Comparison of ENCODE assay signal across 6 cellular contexts in genomic region chr6:168991695-168992094, GRCh38.
DNase-seq lines count a peak whose midpoint lies in the region; ATAC-seq, FAIRE-seq and TF ChIP-seq lines count a peak whose summit lies in the region.
"Not testable (repeated sequence)": the region's sequence is repeated elsewhere in the genome, so short reads cannot be mapped to it uniquely, and the experiment has no call there.

No MANE protein-coding gene starts in this region.

- TF ChIP-seq CTCF in Calu3 (IDR thresholded peaks at IDR 0.05; ENCODE audit: unreplicated experiment) (peak; percentile 5), H9 (conservative IDR thresholded peaks at IDR 0.05) (peak; percentile 49; the same call in 2 of the 3 replicates), OCI-LY1 (IDR thresholded peaks at IDR 0.05; ENCODE audit: low read length) (peak; percentile 40), WTC11 (IDR thresholded peaks at IDR 0.05) (peak; percentile 4; the same call in 1 of the 2 replicates), HepG2 (CRISPR knock-in tag; IDR thresholded peaks at IDR 0.05) (peak; percentile 13; the same call in 1 of the 2 replicates)

- not testable (repeated sequence) for H3K9me3 Mint-ChIP-seq in Calu3 (ENCODE audit: low read depth, unreplicated experiment); stimulated activated naive CD8-positive, alpha-beta T cell treated with anti-CD3 and anti-CD28 coated beads, Interleukin-15, amount 100 ng/mL, for 72 hours
- H3K9me3 Mint-ChIP-seq in H9: peaks cover 9 to 13% of the 10 kb centered on the region in 2 experiments; a peak in 4 of 5 replicates
- H3K9me3 Mint-ChIP-seq in WTC11: peaks cover 16% of the 10 kb centered on the region

- not testable (repeated sequence) for BruUV-seq in Calu3 (replicated peaks; lab: Mats Ljungman, UMichigan); HepG2 (replicated peaks; lab: Mats Ljungman, UMichigan)

- H3K27me3 ChIP-seq in H9 (ENCODE audit: insufficient read depth, low read length); OCI-LY1 (ENCODE audit: insufficient read depth, low read length); HepG2 (ENCODE audit: control insufficient read depth in 1 of 2, insufficient read depth in 2 of 2, low read length in 2 of 2): not testable (repeated sequence)

- H2BK5ac ChIP-seq in H9 (ENCODE audit: insufficient read length, low read length): not testable (repeated sequence)

- ATAC-seq in WTC11: not testable (repeated sequence)
- ATAC-seq in HepG2: peak; percentile 37; the same call in 1 of the 3 replicates
- ATAC-seq in stimulated activated naive CD8-positive, alpha-beta T cell treated with anti-CD3 and anti-CD28 coated beads, Interleukin-15, amount 100 ng/mL, for 72 hours: peak; percentile 29

- H3K9me2 ChIP-seq in OCI-LY1 (ENCODE audit: low read depth, low read length): not testable (repeated sequence)

- H3K23ac ChIP-seq in H9 (ENCODE audit: insufficient read length, low read depth, low read length): not testable (repeated sequence)

- H3K79me1 ChIP-seq in H9 (ENCODE audit: insufficient read depth, low read depth, low read length, poor library complexity, severe bottlenecking): not testable (repeated sequence)

- H4K8ac ChIP-seq in H9 (replicated peaks; ENCODE audit: insufficient read length, low read depth, low read length): not testable (repeated sequence)

- not testable (repeated sequence) for H4K5ac ChIP-seq in H9 (ENCODE audit: insufficient read length, low read depth, low read length)

- not testable (repeated sequence) for H2BK120ac ChIP-seq in H9 (ENCODE audit: low read depth, low read length, poor library complexity, severe bottlenecking)

- H3K4me3 Mint-ChIP-seq in Calu3 (ENCODE audit: low read depth, unreplicated experiment); H9; WTC11; stimulated activated naive CD8-positive, alpha-beta T cell treated with anti-CD3 and anti-CD28 coated beads, Interleukin-15, amount 100 ng/mL, for 72 hours: not testable (repeated sequence)

- H2BK20ac ChIP-seq in H9 (ENCODE audit: low read depth, low read length, poor library complexity, severe bottlenecking): not testable (repeated sequence)

- not testable (repeated sequence) for TF ChIP-seq POLR2A in HepG2 (IDR thresholded peaks at IDR 0.05; ENCODE audit: insufficient read depth in 1 of 2, low read depth in 2 of 2, low read length in 2 of 2)

- in situ Hi-C loops in HepG2 (cut with HindIII; ENCODE audit: extremely low pct_ligation_motif_present, low pct_unique_long_range_greater_than_20kb): not testable (repeated sequence)

- not testable (repeated sequence) for DNase-seq in Calu3; H9; WTC11 (ENCODE audit: low spot score); HepG2 (ENCODE audit: low spot score); stimulated activated naive CD8-positive, alpha-beta T cell treated with anti-CD3 and anti-CD28 coated beads, Interleukin-15, amount 100 ng/mL, for 72 hours

- not testable (repeated sequence) for H3K4me1 ChIP-seq in H9 (ENCODE audit: insufficient read depth, low read length); OCI-LY1 (ENCODE audit: insufficient read depth, low read length, severe bottlenecking); HepG2 (ENCODE audit: insufficient read depth, low read length)

- H2BK15ac ChIP-seq in H9 (ENCODE audit: low read depth, low read length): not testable (repeated sequence)

- not testable (repeated sequence) for H3K18ac ChIP-seq in H9 (ENCODE audit: insufficient read length, low read depth, low read length)

- not testable (repeated sequence) for H3K27me3 Mint-ChIP-seq in Calu3 (ENCODE audit: unreplicated experiment); H9 (ENCODE audit: low read depth); WTC11 (ENCODE audit: low read depth); stimulated activated naive CD8-positive, alpha-beta T cell treated with anti-CD3 and anti-CD28 coated beads, Interleukin-15, amount 100 ng/mL, for 72 hours

- H3K56ac ChIP-seq in H9 (ENCODE audit: insufficient read length, low read depth, low read length): not testable (repeated sequence)

- not testable (repeated sequence) for H3T11ph ChIP-seq in H9 (ENCODE audit: low read length)

- not testable (repeated sequence) for H3K36me3 Mint-ChIP-seq in Calu3 (ENCODE audit: insufficient read depth, unreplicated experiment); H9 (ENCODE audit: insufficient read depth in 1 of 3, low read depth in 3 of 3)
- peaks cover 14% of the 10 kb centered on the region for H3K36me3 Mint-ChIP-seq in WTC11

- not testable (repeated sequence) for TF ChIP-seq RAD21 in HepG2 (CRISPR knock-in tag; IDR thresholded peaks at IDR 0.05)

- H3K36me3 ChIP-seq in OCI-LY1 (ENCODE audit: insufficient read depth, low read length); HepG2 (replicated peaks in 1 of 2; ENCODE audit: control insufficient read depth in 1 of 2, insufficient read depth in 2 of 2, low read length in 2 of 2): not testable (repeated sequence)

- not testable (repeated sequence) for H3K4me3 ChIP-seq in OCI-LY1 (ENCODE audit: low read depth, low read length, poor library complexity, severe bottlenecking); HepG2 (replicated peaks in 1 of 3; ENCODE audit: insufficient read depth in 1 of 3, low read depth in 2 of 3, low read length in 3 of 3)

- H3K9ac ChIP-seq in H9 (ENCODE audit: extremely low read depth, insufficient read length, low read length); OCI-LY1 (ENCODE audit: low read length); HepG2 (ENCODE audit: insufficient read depth, low read depth, low read length): not testable (repeated sequence)

- H3K9me3 ChIP-seq in H9 (ENCODE audit: control insufficient read depth, low read depth, low read length); OCI-LY1 (ENCODE audit: low read length); HepG2 (ENCODE audit: low read length): not testable (repeated sequence)

- H4K91ac ChIP-seq in H9 (ENCODE audit: insufficient read length, low read depth, low read length): not testable (repeated sequence)

- not testable (repeated sequence) for H3K4me2 ChIP-seq in H9 (ENCODE audit: insufficient read depth, insufficient read length, low read length); OCI-LY1 (ENCODE audit: low read length); HepG2 (ENCODE audit: low read depth, low read length)

- not testable (repeated sequence) for TF ChIP-seq EP300 in HepG2 (IDR thresholded peaks at IDR 0.05; ENCODE audit: low read depth in 2 of 2, low read length in 2 of 2); HepG2 (CRISPR knock-in tag; IDR thresholded peaks at IDR 0.05; ENCODE audit: borderline replicate concordance)

- H2AK5ac ChIP-seq in H9 (ENCODE audit: insufficient read length, low read length): not testable (repeated sequence)

- H2BK12ac ChIP-seq in H9 (ENCODE audit: insufficient read length, low read depth, low read length): not testable (repeated sequence)

- WGBS in H9 (ENCODE audit: extremely low coverage, insufficient read length, low lambda C conversion rate): no CpG with 5 or more reads among the region's 17 CpGs
- WGBS in HepG2 (ENCODE audit: low lambda C conversion rate): 47% methylated on average over 6 of the region's 17 CpGs

- H3K4ac ChIP-seq in H9 (ENCODE audit: low read depth, low read length): not testable (repeated sequence)

- H3K79me2 ChIP-seq in H9 (ENCODE audit: insufficient read depth, low read length); OCI-LY1 (ENCODE audit: insufficient read depth, low read length); HepG2 (ENCODE audit: insufficient read depth, low read length): not testable (repeated sequence)

- H3K4me1 Mint-ChIP-seq in Calu3 (ENCODE audit: low read depth, unreplicated experiment); H9; WTC11; stimulated activated naive CD8-positive, alpha-beta T cell treated with anti-CD3 and anti-CD28 coated beads, Interleukin-15, amount 100 ng/mL, for 72 hours: not testable (repeated sequence)

- H3K23me2 ChIP-seq in H9 (ENCODE audit: insufficient read length, low read depth, low read length, poor library complexity, severe bottlenecking): not testable (repeated sequence)

- CTCF ChIA-PET in Calu3 (lab: Charles Lee); HepG2 (lab: Yijun Ruan, JAX; ENCODE audit: low intra/inter-chr PET ratio, low total read pairs): not testable (repeated sequence)
- CTCF ChIA-PET in WTC11 (lab: Charles Lee): interaction anchor here (1.2 kb wide), 1 partner anchor 9 kb away, joined by 3 read pairs; no protein-coding TSS in a partner anchor

- H3F3A ChIP-seq in OCI-LY1 (ENCODE audit: insufficient read depth, low read length): not testable (repeated sequence)

- not testable (repeated sequence) for H3K27ac Mint-ChIP-seq in Calu3 (ENCODE audit: unreplicated experiment); H9; WTC11; stimulated activated naive CD8-positive, alpha-beta T cell treated with anti-CD3 and anti-CD28 coated beads, Interleukin-15, amount 100 ng/mL, for 72 hours

- FAIRE-seq in HepG2 (lab: Jason Lieb, UNC): not testable (repeated sequence)

- H3K14ac ChIP-seq in H9 (ENCODE audit: insufficient read depth, low read length): not testable (repeated sequence)

- intact Hi-C loops in Calu3 (cut with micrococcal nuclease; ENCODE audit: unreplicated experiment); HepG2 (cut with micrococcal nuclease; ENCODE audit: unreplicated experiment): not testable (repeated sequence)

- H4K20me1 ChIP-seq in H9 (ENCODE audit: control insufficient read depth, insufficient read depth, insufficient read length); OCI-LY1 (ENCODE audit: insufficient read depth, low read length); HepG2 (ENCODE audit: insufficient read depth, low read length): not testable (repeated sequence)

- POLR2A ChIA-PET in WTC11 (lab: Charles Lee); HepG2 (lab: Yijun Ruan, JAX): not testable (repeated sequence)

- not testable (repeated sequence) for H2AFZ ChIP-seq in H9 (ENCODE audit: low read length); OCI-LY1 (ENCODE audit: low read length); HepG2 (ENCODE audit: low read length)

- H3K27ac ChIP-seq in H9 (ENCODE audit: insufficient read length, low read depth, low read length); OCI-LY1 (ENCODE audit: low read depth, low read length, poor library complexity, severe bottlenecking); HepG2 (ENCODE audit: extremely low read length, insufficient read depth, low read length): not testable (repeated sequence)
